ENCODE assay signal across 21 cellular contexts in the genomic region with DNA sequence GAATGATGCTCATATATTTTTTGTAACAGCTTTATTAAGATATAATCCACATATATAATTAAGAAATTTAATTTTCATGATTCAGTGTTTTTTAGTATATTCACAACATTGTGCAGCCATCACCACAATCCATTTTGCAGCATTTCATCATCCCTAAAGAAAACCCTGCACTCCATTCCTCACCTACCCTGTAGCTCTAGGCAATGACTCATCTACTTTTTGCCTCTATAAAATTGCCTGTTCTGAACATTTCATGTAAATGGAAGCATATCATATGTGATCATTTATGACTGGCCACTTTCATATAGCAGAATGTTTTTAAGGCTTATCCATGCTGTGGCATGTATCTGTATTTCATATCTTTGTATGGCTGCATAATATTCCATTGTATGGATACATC.
DNase-seq lines count a peak whose midpoint lies in the region; ATAC-seq, FAIRE-seq and TF ChIP-seq lines count a peak whose summit lies in the region.
"Had no signal": no experiment of that assay in that cellular context is flagged by ENCODE, and none has a peak within 500 bp of the region (broad histone marks: within the 10 kb centered on the region; RNA-seq: fewer than 3 reads in every experiment).

No MANE protein-coding gene starts in this region.

- no peak overlapping the region for H3K4me3 Mint-ChIP-seq in activated naive CD4-positive, alpha-beta T cell treated with anti-CD3 and anti-CD28 coated beads for 36 hours
- H3K4me3 Mint-ChIP-seq: CD14-positive monocyte; CD8-positive, alpha-beta T cell; HFFc6 had no signal

- H4K20me1 ChIP-seq in SK-N-SH (ENCODE audit: insufficient read depth) (no peaks in the 10 kb centered on the region), K562 (replicated peaks; ENCODE audit: control insufficient read depth, insufficient read depth, low read length) (no peaks in the 10 kb centered on the region), endothelial cell of umbilical vein (replicated peaks; ENCODE audit: control insufficient read depth, extremely low read depth, insufficient read depth, low read length) (no peaks in the 10 kb centered on the region), osteoblast (ENCODE audit: insufficient read depth, low read length) (no peaks in the 10 kb centered on the region)

- H3F3A ChIP-seq in SK-N-SH (replicated peaks; ENCODE audit: insufficient read depth), result no peaks in the 10 kb centered on the region

- H3K9me1 ChIP-seq in K562 (ENCODE audit: control insufficient read depth, insufficient read depth, low read length), result no peaks in the 10 kb centered on the region
- H3K9me1 ChIP-seq in endothelial cell of umbilical vein (replicated peaks; ENCODE audit: control insufficient read depth, extremely low read depth, insufficient read depth, low read length), result no peaks in the 10 kb centered on the region

- H3K4me1 Mint-ChIP-seq in activated naive CD4-positive, alpha-beta T cell treated with anti-CD3 and anti-CD28 coated beads for 36 hours (ENCODE audit: low read depth), result no peaks in the 10 kb centered on the region

- H3K9me3 Mint-ChIP-seq in activated naive CD4-positive, alpha-beta T cell treated with anti-CD3 and anti-CD28 coated beads for 36 hours, result no peaks in the 10 kb centered on the region
- H3K9me3 Mint-ChIP-seq: CD8-positive, alpha-beta T cell; HFFc6 had no signal

- H3K27me3 ChIP-seq in SK-N-SH (ENCODE audit: insufficient read depth) (no peaks in the 10 kb centered on the region), K562 (ENCODE audit: control insufficient read depth in 2 of 2, insufficient read depth in 2 of 2, low read length in 2 of 2) (no peaks in the 10 kb centered on the region; a peak in 1 of 5 replicates), endothelial cell of umbilical vein (ENCODE audit: control insufficient read depth in 2 of 2, insufficient read depth in 2 of 2, low read length in 2 of 2) (no peaks in the 10 kb centered on the region), osteoblast (ENCODE audit: insufficient read depth, low read length) (no peaks in the 10 kb centered on the region)

- POLR2A ChIA-PET in SK-N-SH (lab: Yijun Ruan, JAX), result no interaction called here
- POLR2A ChIA-PET in K562 (lab: Yijun Ruan, JAX), result no interaction called here
- POLR2A ChIA-PET in endothelial cell of umbilical vein (lab: Charles Lee), result no interaction called here

- TF ChIP-seq RAD21 in SK-N-SH (IDR thresholded peaks at IDR 0.05; ENCODE audit: low read length) (no peak), K562 (CRISPR knock-in tag; conservative IDR thresholded peaks at IDR 0.05 in 1 of 2, IDR thresholded peaks at IDR 0.05 in 1 of 2) (no peak)

- H3K9me3 ChIP-seq in SK-N-SH (no peaks in the 10 kb centered on the region), K562 (replicated peaks; ENCODE audit: control insufficient read depth, insufficient read depth, low read depth, low read length) (no peaks in the 10 kb centered on the region), endothelial cell of umbilical vein (replicated peaks; ENCODE audit: control insufficient read depth, insufficient read depth, low read length) (no peaks in the 10 kb centered on the region), osteoblast (ENCODE audit: low read depth, low read length) (no peaks in the 10 kb centered on the region)

- H3K9me2 ChIP-seq in SK-N-SH, result no peaks in the 10 kb centered on the region

- H3K27ac ChIP-seq in SK-N-SH (ENCODE audit: low read depth in 2 of 2, low read length in 1 of 2) (peak overlapping the region in 1 of 2 experiments; percentile 64; a peak in 1 of 4 replicates), K562 (ENCODE audit: extremely low read depth, low read depth, low read length) (no peak overlapping the region), endothelial cell of umbilical vein (ENCODE audit: insufficient read depth, low read depth, low read length) (no peak overlapping the region), osteoblast (ENCODE audit: low read depth, low read length) (no peak overlapping the region)
- H3K27ac ChIP-seq: 22Rv1 had no signal

- H3K36me3 ChIP-seq in SK-N-SH (replicated peaks in 1 of 2; ENCODE audit: control insufficient read depth in 1 of 2, insufficient read depth in 2 of 2, low read length in 1 of 2) (no peaks in the 10 kb centered on the region), K562 (ENCODE audit: control insufficient read depth, insufficient read depth, low read length) (no peaks in the 10 kb centered on the region), endothelial cell of umbilical vein (ENCODE audit: control insufficient read depth in 2 of 2, extremely low read depth in 1 of 2, insufficient read depth in 2 of 2, low read length in 2 of 2) (no peaks in the 10 kb centered on the region), osteoblast (ENCODE audit: insufficient read depth, low read length) (no peaks in the 10 kb centered on the region)

- BruUV-seq in K562 (replicated peaks; lab: Mats Ljungman, UMichigan) (no TSS peak), endothelial cell of umbilical vein (replicated peaks; lab: Mats Ljungman, UMichigan) (no TSS peak)

- no peak overlapping the region for H3K9ac ChIP-seq in SK-N-SH
- H3K9ac ChIP-seq in K562 (ENCODE audit: insufficient read depth in 1 of 2, low read depth in 2 of 2, low read length in 2 of 2), result no peak overlapping the region
- H3K9ac ChIP-seq in endothelial cell of umbilical vein (replicated peaks; ENCODE audit: extremely low read depth, insufficient read depth, low read length), result no peak overlapping the region

- TF ChIP-seq CTCF in SK-N-SH (IDR thresholded peaks at IDR 0.05) (no peak), K562 (IDR thresholded peaks at IDR 0.05 in 2 of 3, conservative IDR thresholded peaks at IDR 0.05 in 1 of 3; ENCODE audit: insufficient read depth in 2 of 3, low read depth in 1 of 3, low read length in 3 of 3) (no peak), endothelial cell of umbilical vein (IDR thresholded peaks at IDR 0.05; ENCODE audit: extremely low read depth in 1 of 2, insufficient read depth in 1 of 2, low read depth in 1 of 2, low read length in 2 of 2) (no peak), osteoblast (IDR thresholded peaks at IDR 0.05; ENCODE audit: extremely low read depth, low read depth, low read length) (no peak)

- H3K4me1 ChIP-seq in SK-N-SH (ENCODE audit: control insufficient read depth in 1 of 2, insufficient read depth in 2 of 2, low read depth in 1 of 2, low read length in 1 of 2) (peaks cover 0 to 2% of the 10 kb centered on the region in 2 experiments; a peak in 2 of 4 replicates), K562 (replicated peaks in 1 of 2; ENCODE audit: control insufficient read depth in 2 of 2, insufficient read depth in 2 of 2, low read length in 2 of 2) (no peaks in the 10 kb centered on the region), endothelial cell of umbilical vein (ENCODE audit: control insufficient read depth, extremely low read depth, insufficient read depth, low read length) (peaks cover 7% of the 10 kb centered on the region), osteoblast (ENCODE audit: insufficient read depth, low read length) (peaks cover 14% of the 10 kb centered on the region)

- no peaks in the 10 kb centered on the region for H3K79me2 ChIP-seq in SK-N-SH (ENCODE audit: insufficient read depth)
- H3K79me2 ChIP-seq in K562 (ENCODE audit: control insufficient read depth, insufficient read depth, low read length), result no peaks in the 10 kb centered on the region
- H3K79me2 ChIP-seq in endothelial cell of umbilical vein (ENCODE audit: control insufficient read depth, insufficient read depth, low read length), result no peaks in the 10 kb centered on the region
- H3K79me2 ChIP-seq in osteoblast (ENCODE audit: insufficient read depth, low read length), result no peaks in the 10 kb centered on the region

- H3K4me2 ChIP-seq in SK-N-SH, result no peak overlapping the region
- no peak overlapping the region for H3K4me2 ChIP-seq in K562 (ENCODE audit: insufficient read depth, low read length)
- H3K4me2 ChIP-seq in endothelial cell of umbilical vein (ENCODE audit: insufficient read depth, low read length), result no peak overlapping the region
- no peak overlapping the region for H3K4me2 ChIP-seq in osteoblast (ENCODE audit: insufficient read depth, low read length)

- FAIRE-seq in K562 (lab: Jason Lieb, UNC) (no peak), endothelial cell of umbilical vein (lab: Jason Lieb, UNC) (no peak)
- FAIRE-seq: D721Med, GM12892, GM19239, H1 had no signal

- TF ChIP-seq POLR2A in K562 (conservative IDR thresholded peaks at IDR 0.05) (no peak), endothelial cell of umbilical vein (IDR thresholded peaks at IDR 0.05; ENCODE audit: low read depth, low read length) (no peak)

- TF ChIP-seq EP300 in SK-N-SH (IDR thresholded peaks at IDR 0.05; ENCODE audit: borderline replicate concordance in 1 of 2, low read depth in 1 of 2, low read length in 1 of 2) (no peak), K562 (IDR thresholded peaks at IDR 0.05; ENCODE audit: low read length) (no peak)

- no peak overlapping the region for H2AFZ ChIP-seq in SK-N-SH (ENCODE audit: low read depth)
- no peak overlapping the region for H2AFZ ChIP-seq in K562 (ENCODE audit: low read depth, low read length)
- H2AFZ ChIP-seq in endothelial cell of umbilical vein (ENCODE audit: low read depth, low read length), result no peak overlapping the region
- H2AFZ ChIP-seq in osteoblast (ENCODE audit: low read length), result no peak overlapping the region

- H3K27ac Mint-ChIP-seq in activated naive CD4-positive, alpha-beta T cell treated with anti-CD3 and anti-CD28 coated beads for 36 hours, result no peak overlapping the region
- H3K27ac Mint-ChIP-seq: CD14-positive monocyte; CD8-positive, alpha-beta T cell; HFFc6 had no signal

- no peak overlapping the region for H3K4me3 ChIP-seq in SK-N-SH (ENCODE audit: low read depth in 2 of 2, low read length in 1 of 2)
- no peak overlapping the region for H3K4me3 ChIP-seq in K562
- no peak overlapping the region for H3K4me3 ChIP-seq in endothelial cell of umbilical vein (replicated peaks in 1 of 3; ENCODE audit: insufficient read depth in 1 of 3, low read depth in 1 of 3, low read length in 3 of 3)
- no peak overlapping the region for H3K4me3 ChIP-seq in osteoblast (ENCODE audit: insufficient read depth, low read length)

- CTCF ChIA-PET in SK-N-SH (lab: Yijun Ruan, JAX) (interaction anchor here (0.6 to 1.0 kb wide), 2 partner anchors 14 to 223 kb away, joined by 3 read pairs; no protein-coding TSS in a partner anchor), K562 (lab: Yijun Ruan, JAX; ENCODE audit: low intra/inter-chr PET ratio) (no interaction called here), endothelial cell of umbilical vein (lab: Charles Lee) (no interaction called here)
- CTCF ChIA-PET in activated naive CD4-positive, alpha-beta T cell treated with anti-CD3 and anti-CD28 coated beads for 36 hours (lab: Charles Lee), result no interaction called here

- no peaks in the 10 kb centered on the region for H3K27me3 Mint-ChIP-seq in activated naive CD4-positive, alpha-beta T cell treated with anti-CD3 and anti-CD28 coated beads for 36 hours (ENCODE audit: low read depth)

- ATAC-seq in SK-N-SH treated with all-trans-retinoic acid at 6 μM for 48 hours, result no peak
- ATAC-seq in K562, result no peak
- ATAC-seq in GM21447 (IDR thresholded peaks at IDR 0.05; ENCODE audit: unreplicated experiment), result no peak
- ATAC-seq: CD8-positive, alpha-beta T cell had no signal

- DNase-seq in SK-N-SH, result peak; percentile 26
- no peak for DNase-seq in K562 (ENCODE audit: extremely low read depth in 1 of 4, low spot score in 3 of 4)
- no peak for DNase-seq in endothelial cell of umbilical vein (ENCODE audit: low read depth, low spot score)
- peak; percentile 27 for DNase-seq in osteoblast (ENCODE audit: insufficient read length, low spot score, missing footprints)
- DNase-seq in activated gamma-delta T cell (lab: John Stamatoyannopoulos, UW), result no peak
- no peak for DNase-seq in activated naive CD4-positive, alpha-beta T cell treated with anti-CD3 and anti-CD28 coated beads for 36 hours
- DNase-seq: CD8-positive, alpha-beta T cell; COR-L47; DMS153; DMS79 treated with DMSO at 0.1 percent for 48 hours; GDM1; HCEC 1CT; HFFc6 had no signal

- dilution Hi-C loops in endothelial cell of umbilical vein (cut with MboI; ENCODE audit: extremely low pct_ligation_motif_present, low sequenced_read_pairs), result no loop called here

- H3K36me3 Mint-ChIP-seq in activated naive CD4-positive, alpha-beta T cell treated with anti-CD3 and anti-CD28 coated beads for 36 hours (ENCODE audit: low read depth), result no peaks in the 10 kb centered on the region
- H3K36me3 Mint-ChIP-seq: CD14-positive monocyte; CD8-positive, alpha-beta T cell had no signal

- intact Hi-C loops in K562 (cut with micrococcal nuclease) (no loop called here), endothelial cell of umbilical vein (cut with micrococcal nuclease) (no loop called here)
- intact Hi-C loops in activated naive CD4-positive, alpha-beta T cell treated with anti-CD3 and anti-CD28 coated beads for 36 hours (cut with micrococcal nuclease), result no loop called here

- in situ Hi-C loops in K562 (cut with MboI), result no loop called here

Comparison
In these comparisons a context has a peak if more than half of its experiments do, and no peak if none do; other contexts are left out.
1. DNase-seq: peak in SK-N-SH (single experiment) and osteoblast (single experiment); none in K562 (0 of 4), endothelial cell of umbilical vein (single experiment), activated gamma-delta T cell (single experiment) and activated naive CD4-positive, alpha-beta T cell treated with anti-CD3 and anti-CD28 coated beads for 36 hours (single experiment).